11 cellular contexts compared by ENCODE assay signal in genomic region chr6:50956014-50956413, GRCh38.
"Had no signal": no experiment of that assay in that cellular context is flagged by ENCODE, and none has a peak within 500 bp of the region (broad histone marks: within the 10 kb centered on the region; RNA-seq: fewer than 3 reads in every experiment).

No MANE protein-coding gene starts in this region.

- H3K4me1 ChIP-seq: HAP-1 had no signal

- DNase-seq: GM23248, GOT3, H7, H9, HCEC 1CT, HFFc6 had no signal

- H3K4me3 Mint-ChIP-seq: GM23338, H9, HFFc6 had no signal

- FAIRE-seq: H1, H54 had no signal

- H3K36me3 ChIP-seq: HAP-1 had no signal

- H3K4me3 ChIP-seq: GM23248, GM23338, HAP-1 had no signal

- H3K9me3 ChIP-seq: HAP-1 had no signal

- ATAC-seq: GM23338, HCT116 had no signal

- H2AFZ ChIP-seq: GM23248, GM23338 had no signal

- H3K9me3 Mint-ChIP-seq: GM23338, H9 had no signal

- H3K27ac ChIP-seq: GM23248 had no signal

- H3K4me2 ChIP-seq: GM23338 had no signal

- H3K9ac ChIP-seq: GM23248 had no signal

- H3K27ac Mint-ChIP-seq: GM23338, H9, HFFc6 had no signal
